Comparison of ENCODE assay signal across 8 cellular contexts in genomic region chr3:40309925-40310635, GRCh38. TPM values are rescaled to one million over a fixed set of nuclear protein-coding genes. Genes with fewer than 3 reads are reported as not detected.
DNase-seq lines count a peak whose midpoint lies in the region; ATAC-seq and TF ChIP-seq lines count a peak whose summit lies in the region.

No MANE protein-coding gene starts in this region.

- peak overlapping the region; percentile 77 for H3K4me2 ChIP-seq in mammary epithelial cell (ENCODE audit: insufficient read depth, low read depth, low read length)

- H3K79me2 ChIP-seq in mammary epithelial cell (ENCODE audit: insufficient read depth, low read length) = peaks cover 22% of the 10 kb centered on the region

- ATAC-seq in GM18870 (IDR thresholded peaks at IDR 0.05; ENCODE audit: unreplicated experiment) (peak; percentile 17), HG03095 (IDR thresholded peaks at IDR 0.05; ENCODE audit: unreplicated experiment) (peak; percentile 21)

- intact Hi-C loops in mammary epithelial cell (cut with micrococcal nuclease) = loop anchor here (1.0 to 10.0 kb wide), 5 partner anchors 52 to 765 kb away; no protein-coding TSS in a partner anchor

- WGBS in mammary epithelial cell (ENCODE audit: low coverage, missing lambda C conversion rate) = under 1% methylated on average over 20 of the region's 47 CpGs

- TSS peak; percentile 60 for BruUV-seq in mammary epithelial cell (replicated peaks; lab: Mats Ljungman, UMichigan)

- in situ Hi-C loops in mammary epithelial cell (cut with MboI; ENCODE audit: low sequenced_read_pairs in 2 of 2) = loop anchor here in 1 of 2 donors (5.0 kb wide), 1 partner anchor 113 kb away; no protein-coding TSS in a partner anchor

- CTCF ChIA-PET in mammary epithelial cell (lab: Charles Lee; ENCODE audit: low non-redundant PET) = no interaction called here

- no peak for TF ChIP-seq CTCF in mammary epithelial cell (conservative IDR thresholded peaks at IDR 0.05 in 1 of 2, IDR thresholded peaks at IDR 0.05 in 1 of 2; ENCODE audit: extremely low read depth in 1 of 2, insufficient read depth in 1 of 2, low read depth in 1 of 2, low read length in 2 of 2)

- no peaks in the 10 kb centered on the region for H4K20me1 ChIP-seq in mammary epithelial cell (ENCODE audit: insufficient read depth, low read length)

- dilution Hi-C loops in mammary epithelial cell (cut with HindIII; ENCODE audit: low sequenced_read_pairs) = loop anchor here (25.0 kb wide), 1 partner anchor 98 kb away; no protein-coding TSS in a partner anchor

- H3K4me1 ChIP-seq in SJSA1 (replicated peaks) (peaks cover 5% of the 10 kb centered on the region), mammary epithelial cell (ENCODE audit: insufficient read depth, low read length) (peaks cover 7% of the 10 kb centered on the region), skeletal muscle tissue (ENCODE audit: control insufficient read depth in 3 of 3, insufficient read depth in 3 of 3, low read length in 3 of 3) (peaks cover 18 to 35% (median 30%) of the 10 kb centered on the region in 3 donors)

- no peaks in the 10 kb centered on the region for H3K27me3 ChIP-seq in SJSA1 (replicated peaks)
- H3K27me3 ChIP-seq in mammary epithelial cell (ENCODE audit: insufficient read depth, low read length) = no peaks in the 10 kb centered on the region
- H3K27me3 ChIP-seq in skeletal muscle tissue (ENCODE audit: control insufficient read depth in 3 of 3, insufficient read depth in 3 of 3, low read length in 3 of 3) = no peaks in the 10 kb centered on the region

- H3K9ac ChIP-seq in mammary epithelial cell (ENCODE audit: insufficient read depth, low read length) = peak overlapping the region; percentile 88
- H3K9ac ChIP-seq in skeletal muscle tissue (ENCODE audit: low read depth in 1 of 3, low read length in 3 of 3) = peak overlapping the region; percentile 92 to 94 (median 93)

- no peaks in the 10 kb centered on the region for H3K9me3 ChIP-seq in SJSA1 (replicated peaks)
- H3K9me3 ChIP-seq in mammary epithelial cell (replicated peaks; ENCODE audit: insufficient read depth, low read length) = no peaks in the 10 kb centered on the region
- no peaks in the 10 kb centered on the region for H3K9me3 ChIP-seq in skeletal muscle tissue (ENCODE audit: control insufficient read depth in 3 of 3, low read length in 3 of 3)

- peak; percentile 46 for DNase-seq in Ammon's horn (ENCODE audit: low spot score)
- no peak for DNase-seq in SJSA1 (ENCODE audit: low read depth in 1 of 2, low spot score in 2 of 2)
- peak; percentile 19 for DNase-seq in mammary epithelial cell
- DNase-seq in iPS-NIHi7 (ENCODE audit: extremely low spot score) = peak; percentile 35
- DNase-seq in SKM-1 (lab: John Stamatoyannopoulos, UW; ENCODE audit: unreplicated experiment) = no peak

- H3K27ac ChIP-seq in SJSA1 (peak overlapping the region; percentile 69), mammary epithelial cell (ENCODE audit: insufficient read depth, low read depth, low read length) (peak overlapping the region; percentile 85), skeletal muscle tissue (ENCODE audit: low read depth, low read length) (peak overlapping the region; percentile 96)

- peaks cover 41% of the 10 kb centered on the region for H3K36me3 ChIP-seq in SJSA1
- H3K36me3 ChIP-seq in mammary epithelial cell (ENCODE audit: insufficient read depth, low read length) = peaks cover 5% of the 10 kb centered on the region
- H3K36me3 ChIP-seq in skeletal muscle tissue (ENCODE audit: control insufficient read depth in 3 of 3, insufficient read depth in 3 of 3, low read length in 3 of 3) = peaks cover 5 to 36% (median 21%) of the 10 kb centered on the region in 3 donors

- peak overlapping the region; percentile 94 for H2AFZ ChIP-seq in mammary epithelial cell (ENCODE audit: low read depth, low read length)

- H3K4me3 ChIP-seq in SJSA1 (peak overlapping the region; percentile 76), mammary epithelial cell (replicated peaks in 1 of 3; ENCODE audit: insufficient read depth in 1 of 3, low read depth in 2 of 3, low read length in 3 of 3) (peak overlapping the region; percentile 70 to 100 (median 90)), skeletal muscle tissue (ENCODE audit: low read length in 3 of 3) (peak overlapping the region; percentile 68 to 94 (median 82))

RNA-seq across cellular contexts. Expression of gene EIF1B, which starts 0.6 kb away (rescaled TPM):
- total RNA-seq in SJSA1 (2014; rRNA removed; shearing (Covaris generic)) = 13.0 and 19.3 TPM in 2 replicates
- total RNA-seq in mammary epithelial cell (10 to 100 TPM; 11.5 to 43.0 TPM), skeletal muscle tissue (17.2 TPM)
- polyA plus RNA-seq in mammary epithelial cell = 13.1 TPM
- polyA minus RNA-seq in mammary epithelial cell = 7.9 TPM

Comparison
In these comparisons a context has a peak if more than half of its experiments do, and no peak if none do; other contexts are left out.
1. DNase-seq: peak in Ammon's horn (single experiment), mammary epithelial cell (single experiment) and iPS-NIHi7 (single experiment); none in SJSA1 (0 of 2) and SKM-1 (single experiment).
2. Peak in every context shown above with its lines, with median percentiles within 50 percentile points of each other: H3K27ac ChIP-seq and H3K4me3 ChIP-seq.